Comparison of ENCODE assay signal across 11 cellular contexts in genomic region chr15:57969355-57969754, GRCh38.
DNase-seq lines count a peak whose midpoint lies in the region; ATAC-seq, FAIRE-seq and TF ChIP-seq lines count a peak whose summit lies in the region.
"Had no signal": no experiment of that assay in that cellular context is flagged by ENCODE, and none has a peak within 500 bp of the region (broad histone marks: within the 10 kb centered on the region; RNA-seq: fewer than 3 reads in every experiment).

No MANE protein-coding gene starts in this region.

- POLR2A ChIA-PET in H1 (lab: Charles Lee; ENCODE audit: partially characterized antibody) = no interaction called here

- no peak overlapping the region for H2BK20ac ChIP-seq in H1 (ENCODE audit: low read length)

- H3K4me2 ChIP-seq in H1 (ENCODE audit: insufficient read depth in 1 of 2, low read depth in 2 of 2, low read length in 2 of 2) = no peak overlapping the region

- H2BK15ac ChIP-seq in H1 (ENCODE audit: low read length) = no peak overlapping the region

- peak; percentile 21 for DNase-seq in EL
- no peak for DNase-seq in H1 (ENCODE audit: low read depth in 1 of 2, low spot score in 2 of 2)
- no peak for DNase-seq in neural crest cell (ENCODE audit: low read depth, low spot score)
- DNase-seq in natural killer cell treated with Interleukin-12 subunit alpha and Interleukin-12 subunit beta and Interleukin-15 and Interleukin-18, amount 100 ng/mL, for 72 hours (ENCODE audit: low spot score) = no peak
- DNase-seq in adrenal gland = no peak
- DNase-seq: activated CD4-positive, alpha-beta T cell treated with anti-CD3 and anti-CD28 coated beads, Interleukin-2, amount 50 U/mL, for 48 hours; activated naive CD4-positive, alpha-beta T cell treated with anti-CD3 and anti-CD28 coated beads for 36 hours; cortex of kidney; KG1 had no signal

- H3K4me3 Mint-ChIP-seq in neural crest cell = no peak overlapping the region
- H3K4me3 Mint-ChIP-seq in natural killer cell treated with Interleukin-12 subunit alpha and Interleukin-12 subunit beta and Interleukin-15 and Interleukin-18, amount 100 ng/mL, for 72 hours = no peak overlapping the region
- H3K4me3 Mint-ChIP-seq: activated naive CD4-positive, alpha-beta T cell treated with anti-CD3 and anti-CD28 coated beads for 36 hours had no signal

- FAIRE-seq in H1 (lab: Jason Lieb, UNC) = no peak

- no peaks in the 10 kb centered on the region for H3K23me2 ChIP-seq in H1 (ENCODE audit: low read depth, low read length)

- TF ChIP-seq POLR2A in H1 (IDR thresholded peaks at IDR 0.05; ENCODE audit: control extremely low read depth in 1 of 2, low read depth in 2 of 2, low read length in 2 of 2) (no peak), adrenal gland (IDR thresholded peaks at IDR 0.05) (no peak)

- H4K8ac ChIP-seq in H1 (ENCODE audit: extremely low read depth, insufficient read depth, low read length) = no peak overlapping the region

- no peak for TF ChIP-seq EP300 in H1 (IDR thresholded peaks at IDR 0.05; ENCODE audit: borderline replicate concordance in 1 of 2, low read depth in 2 of 2, low read length in 2 of 2)

- TF ChIP-seq CTCF in LNCAP (IDR thresholded peaks at IDR 0.05) (peak; percentile 29; the same call in 1 of the 2 replicates), H1 (IDR thresholded peaks at IDR 0.05; ENCODE audit: control extremely low read depth in 1 of 3, insufficient read depth in 1 of 3, low read depth in 1 of 3, low read length in 3 of 3) (peak; percentile 28 to 50 (median 44); a peak in 3 of 4 replicates), neural crest cell (conservative IDR thresholded peaks at IDR 0.05) (peak; percentile 19), adrenal gland (IDR thresholded peaks at IDR 0.05) (no peak)

- H3K9me3 ChIP-seq in H1 (ENCODE audit: insufficient read depth in 2 of 2, low read depth in 1 of 2, low read length in 1 of 2) (no peaks in the 10 kb centered on the region), adrenal gland (replicated peaks in 1 of 3) (no peaks in the 10 kb centered on the region)

- no peaks in the 10 kb centered on the region for H3K36me3 Mint-ChIP-seq in neural crest cell (ENCODE audit: low read depth)
- H3K36me3 Mint-ChIP-seq in natural killer cell treated with Interleukin-12 subunit alpha and Interleukin-12 subunit beta and Interleukin-15 and Interleukin-18, amount 100 ng/mL, for 72 hours = no peaks in the 10 kb centered on the region

- no peak overlapping the region for H3K4ac ChIP-seq in H1 (replicated peaks; ENCODE audit: insufficient read length, low read depth, low read length)

- H3K27ac ChIP-seq in H1 (ENCODE audit: low read depth, low read length) (no peak overlapping the region), adrenal gland (no peak overlapping the region)

- H3K79me1 ChIP-seq in H1 (ENCODE audit: low read depth, low read length) = no peaks in the 10 kb centered on the region

- H3K18ac ChIP-seq in H1 (ENCODE audit: extremely low read depth, low read length) = no peak overlapping the region

- no peak overlapping the region for H3K56ac ChIP-seq in H1 (replicated peaks; ENCODE audit: insufficient read length, low read depth, low read length)

- TF ChIP-seq RAD21 in H1 (IDR thresholded peaks at IDR 0.05 in 1 of 2, conservative IDR thresholded peaks at IDR 0.05 in 1 of 2; ENCODE audit: low read depth in 2 of 2, low read length in 2 of 2) = peak; percentile 67 to 69

- ATAC-seq in HG03521 (IDR thresholded peaks at IDR 0.05; ENCODE audit: unreplicated experiment) = no peak
- no peak for ATAC-seq in natural killer cell treated with Interleukin-12 subunit alpha and Interleukin-12 subunit beta and Interleukin-15 and Interleukin-18, amount 100 ng/mL, for 72 hours

- no peak overlapping the region for H3K14ac ChIP-seq in H1 (ENCODE audit: insufficient read length)

- H3K4me1 ChIP-seq in H1 (replicated peaks in 1 of 4; ENCODE audit: control insufficient read depth in 3 of 4, insufficient read depth in 4 of 4, low read length in 3 of 4) (no peaks in the 10 kb centered on the region), adrenal gland (replicated peaks in 1 of 2) (no peaks in the 10 kb centered on the region)

- H3K27me3 ChIP-seq in H1 (replicated peaks in 1 of 4; ENCODE audit: control insufficient read depth in 3 of 4, extremely low read depth in 1 of 4, insufficient read depth in 3 of 4, low read length in 3 of 4) = no peaks in the 10 kb centered on the region; a peak in 1 of 7 replicates
- H3K27me3 ChIP-seq in adrenal gland = no peaks in the 10 kb centered on the region

- H2BK12ac ChIP-seq in H1 (ENCODE audit: low read depth, low read length) = no peak overlapping the region

- H4K20me1 ChIP-seq in H1 (replicated peaks in 1 of 2; ENCODE audit: control insufficient read depth in 1 of 2, insufficient read depth in 2 of 2, low read length in 2 of 2) = no peaks in the 10 kb centered on the region

- no peak overlapping the region for H2BK5ac ChIP-seq in H1 (ENCODE audit: low read depth, low read length)

- no peak overlapping the region for H2BK120ac ChIP-seq in H1 (replicated peaks; ENCODE audit: low read depth, low read length)

- H3K27ac Mint-ChIP-seq in neural crest cell (ENCODE audit: unreplicated experiment) = no peak overlapping the region
- H3K27ac Mint-ChIP-seq in natural killer cell treated with Interleukin-12 subunit alpha and Interleukin-12 subunit beta and Interleukin-15 and Interleukin-18, amount 100 ng/mL, for 72 hours = no peak overlapping the region
- H3K27ac Mint-ChIP-seq: activated naive CD4-positive, alpha-beta T cell treated with anti-CD3 and anti-CD28 coated beads for 36 hours had no signal

- no peak overlapping the region for H3K23ac ChIP-seq in H1 (ENCODE audit: insufficient read length)

- H3K4me1 Mint-ChIP-seq in neural crest cell = no peaks in the 10 kb centered on the region
- H3K4me1 Mint-ChIP-seq in natural killer cell treated with Interleukin-12 subunit alpha and Interleukin-12 subunit beta and Interleukin-15 and Interleukin-18, amount 100 ng/mL, for 72 hours (ENCODE audit: low read depth in 2 of 2) = no peaks in the 10 kb centered on the region

- H3K9me3 Mint-ChIP-seq in neural crest cell = no peaks in the 10 kb centered on the region
- no peaks in the 10 kb centered on the region for H3K9me3 Mint-ChIP-seq in natural killer cell treated with Interleukin-12 subunit alpha and Interleukin-12 subunit beta and Interleukin-15 and Interleukin-18, amount 100 ng/mL, for 72 hours
- H3K9me3 Mint-ChIP-seq: activated naive CD4-positive, alpha-beta T cell treated with anti-CD3 and anti-CD28 coated beads for 36 hours had no signal

- no peak overlapping the region for H2AFZ ChIP-seq in H1 (ENCODE audit: low read length)

- H2AK5ac ChIP-seq in H1 (ENCODE audit: low read depth, low read length) = no peak overlapping the region

- intact Hi-C loops in adrenal gland (cut with DNase I) = no loop called here

- no peaks in the 10 kb centered on the region for H3K27me3 Mint-ChIP-seq in neural crest cell (ENCODE audit: low read depth)
- peaks cover 16 to 22% of the 10 kb centered on the region in 2 donors for H3K27me3 Mint-ChIP-seq in natural killer cell treated with Interleukin-12 subunit alpha and Interleukin-12 subunit beta and Interleukin-15 and Interleukin-18, amount 100 ng/mL, for 72 hours

- CTCF ChIA-PET in H1 (lab: Charles Lee; ENCODE audit: partially characterized antibody) = interaction anchor here (0.9 to 2.4 kb wide), 12 partner anchors 9 to 235 kb away, joined by 3 to 20 read pairs (median 4); partner anchors contain the start of gene ALDH1A2

- WGBS in H1 (ENCODE audit: extremely low coverage in 1 of 2, insufficient coverage in 1 of 2, insufficient read length in 1 of 2, insufficient replicate concordance in 2 of 2, low coverage in 1 of 2, low lambda C conversion rate in 2 of 2, missing lambda C conversion rate in 1 of 2), 2 experiments = 81% methylated on average over 5 of the region's 5 CpGs; no CpG with 5 or more reads in 1 of the 2 experiments
- WGBS in adrenal gland, 4 donors = 72 to 81% (median 74%) methylated on average over 5 of the region's 5 CpGs

- H3K79me2 ChIP-seq in H1 (ENCODE audit: control insufficient read depth in 1 of 2, insufficient read depth in 2 of 2, low read length in 2 of 2) = no peaks in the 10 kb centered on the region

- no peak overlapping the region for H4K5ac ChIP-seq in H1 (ENCODE audit: insufficient read length, low read depth, low read length)

- H3K36me3 ChIP-seq in H1 (ENCODE audit: control insufficient read depth in 2 of 4, insufficient read depth in 4 of 4, low read length in 3 of 4) (no peaks in the 10 kb centered on the region), adrenal gland (replicated peaks in 1 of 2) (no peaks in the 10 kb centered on the region)

- H3K4me3 ChIP-seq in H1 (ENCODE audit: extremely low read depth in 1 of 4, insufficient read depth in 2 of 4, low read depth in 3 of 4, low read length in 4 of 4) (no peak overlapping the region), adrenal gland (no peak overlapping the region)

- no peak overlapping the region for H4K91ac ChIP-seq in H1 (replicated peaks; ENCODE audit: insufficient read length, low read length)

- no peak overlapping the region for H3K9ac ChIP-seq in H1 (replicated peaks in 1 of 4; ENCODE audit: extremely low read depth in 1 of 4, low read depth in 3 of 4, low read length in 3 of 4)

TF ChIP-seq in H1, 55 proteins besides CTCF, POLR2A, EP300 and RAD21:
- TF ChIP-seq PHF8 (conservative IDR thresholded peaks at IDR 0.05; ENCODE audit: low read depth, low read length) (no peak), ATF3 (IDR thresholded peaks at IDR 0.05; ENCODE audit: insufficient read depth, low read depth, low read length) (no peak), TCF12 (IDR thresholded peaks at IDR 0.05; ENCODE audit: low read depth, low read length) (no peak), SUZ12 (IDR thresholded peaks at IDR 0.05; ENCODE audit: low read length) (no peak), POU5F1 (IDR thresholded peaks at IDR 0.05; ENCODE audit: low read depth, low read length) (no peak), KDM4A (IDR thresholded peaks at IDR 0.05; ENCODE audit: low read depth, low read length, severe bottlenecking) (no peak), CBX5 (IDR thresholded peaks at IDR 0.05; ENCODE audit: low read depth, low read length) (no peak), GABPA (IDR thresholded peaks at IDR 0.05; ENCODE audit: borderline replicate concordance, insufficient read depth, low read length) (no peak)

Comparison
In these comparisons a context has a peak if more than half of its experiments do, and no peak if none do; other contexts are left out.
1. CTCF ChIP-seq: peak in LNCAP (single experiment), H1 (3 of 3) and neural crest cell (single experiment); none in adrenal gland (0 of 6).